In the genomic region with DNA sequence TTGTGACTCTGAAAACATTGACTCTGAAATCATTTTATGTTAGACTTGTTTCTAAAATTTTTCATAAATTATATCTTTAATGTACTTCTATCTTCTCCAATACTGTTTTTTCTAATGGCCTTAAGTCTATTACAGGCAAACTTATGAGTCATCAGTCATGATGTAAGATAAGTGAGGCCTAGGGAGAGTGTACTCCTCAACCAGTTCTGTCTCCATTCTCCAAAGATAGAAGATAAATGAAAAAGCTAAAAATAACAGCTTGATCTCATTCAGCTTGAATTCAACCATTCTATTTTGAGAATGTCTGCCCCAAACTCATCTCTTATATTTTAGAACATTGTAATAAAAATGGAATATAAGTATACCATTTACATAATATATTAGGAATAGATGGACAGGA, we compare ENCODE assay signal across 11 cellular contexts. TPM values are rescaled to one million over a fixed set of nuclear protein-coding genes. Genes with fewer than 3 reads are reported as not detected.
DNase-seq lines count a peak whose midpoint lies in the region; ATAC-seq and TF ChIP-seq lines count a peak whose summit lies in the region.
"Had no signal": no experiment of that assay in that cellular context is flagged by ENCODE, and none has a peak within 500 bp of the region (broad histone marks: within the 10 kb centered on the region; RNA-seq: fewer than 3 reads in every experiment).

No MANE protein-coding gene starts in this region.

- H3K27me3 ChIP-seq in GM23248 (replicated peaks; ENCODE audit: insufficient read depth) = 0 out of 2 replicates have a peak, but pooled peaks cover 3% of the 10 kb centered on the region
- H3K27me3 ChIP-seq in psoas muscle (ENCODE audit: insufficient read depth in 3 of 3, low read length in 2 of 3) = no peaks in the 10 kb centered on the region
- H3K27me3 ChIP-seq in body of pancreas = no peaks in the 10 kb centered on the region
- H3K27me3 ChIP-seq: uterus had no signal

- peaks cover 6% of the 10 kb centered on the region in 2 donors for H3K36me3 Mint-ChIP-seq in activated naive CD4-positive, alpha-beta T cell treated with anti-CD3 and anti-CD28 coated beads, Interleukin-2, amount 50 U/mL, for 72 hours

- H4K20me1 ChIP-seq in GM23248 (ENCODE audit: insufficient read depth) = no peaks in the 10 kb centered on the region

- in situ Hi-C loops in GM23248 (cut with MboI) = no loop called here
- in situ Hi-C loops in G401 (cut with HindIII; ENCODE audit: low sequenced_read_pairs) = no loop called here

- intact Hi-C loops in psoas muscle (cut with DNase I) (no loop called here), body of pancreas (cut with DNase I) (no loop called here)

- DNase-seq in GM23248 (peak; percentile 78), RKO (ENCODE audit: low spot score) (peak; percentile 45), fibroblast of the aortic adventitia (ENCODE audit: low read depth) (peak; percentile 82), psoas muscle (no peak), body of pancreas (no peak), NCI-H2227 treated with DMSO at 0.1 percent for 48 hours (lab: John Stamatoyannopoulos, UW) (no peak), G401 (ENCODE audit: low spot score) (no peak)
- DNase-seq in activated naive CD4-positive, alpha-beta T cell treated with anti-CD3 and anti-CD28 coated beads, Interleukin-2, amount 50 U/mL, for 72 hours (ENCODE audit: low spot score in 2 of 2) = no peak
- DNase-seq: hypothalamus, NCI-H2029 treated with DMSO at 0.1 percent for 48 hours, uterus had no signal

- no peak overlapping the region for H3K27ac Mint-ChIP-seq in activated naive CD4-positive, alpha-beta T cell treated with anti-CD3 and anti-CD28 coated beads, Interleukin-2, amount 50 U/mL, for 72 hours

- H3K4me1 ChIP-seq in GM23248 (ENCODE audit: insufficient read depth) = peaks cover 10% of the 10 kb centered on the region; the same call in 1 of the 2 replicates
- peaks cover 17% of the 10 kb centered on the region for H3K4me1 ChIP-seq in psoas muscle
- no peaks in the 10 kb centered on the region for H3K4me1 ChIP-seq in body of pancreas
- H3K4me1 ChIP-seq: uterus had no signal

- H3F3A ChIP-seq in GM23248 (ENCODE audit: insufficient read depth) = no peaks in the 10 kb centered on the region

- TF ChIP-seq POLR2A in body of pancreas (IDR thresholded peaks at IDR 0.05) = no peak

- H3K4me2 ChIP-seq in GM23248 (ENCODE audit: unreplicated experiment) = no peak overlapping the region

- no peaks in the 10 kb centered on the region for H3K9me2 ChIP-seq in GM23248 (ENCODE audit: insufficient read depth)

- TF ChIP-seq CTCF in fibroblast of the aortic adventitia (IDR thresholded peaks at IDR 0.05; ENCODE audit: insufficient read depth, low read length) = no peak
- TF ChIP-seq CTCF in psoas muscle (IDR thresholded peaks at IDR 0.05) = no peak
- TF ChIP-seq CTCF in body of pancreas (IDR thresholded peaks at IDR 0.05) = no peak

- H3K4me3 ChIP-seq in GM23248 = no peak overlapping the region
- no peak overlapping the region for H3K4me3 ChIP-seq in fibroblast of the aortic adventitia (ENCODE audit: low read depth, low read length)
- no peak overlapping the region for H3K4me3 ChIP-seq in psoas muscle
- H3K4me3 ChIP-seq in body of pancreas = no peak overlapping the region
- H3K4me3 ChIP-seq: uterus had no signal

- H3K9me3 Mint-ChIP-seq in activated naive CD4-positive, alpha-beta T cell treated with anti-CD3 and anti-CD28 coated beads, Interleukin-2, amount 50 U/mL, for 72 hours = no peaks in the 10 kb centered on the region

- H3K27ac ChIP-seq in GM23248 (no peak overlapping the region), psoas muscle (peak overlapping the region; percentile 32), body of pancreas (no peak overlapping the region)
- H3K27ac ChIP-seq: uterus had no signal

- H3K36me3 ChIP-seq in GM23248 (ENCODE audit: low read depth) = no peaks in the 10 kb centered on the region
- no peaks in the 10 kb centered on the region for H3K36me3 ChIP-seq in psoas muscle (ENCODE audit: insufficient read depth in 1 of 2, low read depth in 1 of 2)
- no peaks in the 10 kb centered on the region for H3K36me3 ChIP-seq in body of pancreas (replicated peaks in 1 of 2; ENCODE audit: insufficient read depth in 1 of 2, low read depth in 2 of 2)
- H3K36me3 ChIP-seq: uterus had no signal

- no peaks in the 10 kb centered on the region for H3K79me2 ChIP-seq in GM23248 (ENCODE audit: insufficient read depth)

- no peak overlapping the region for H2AFZ ChIP-seq in GM23248

- H3K9ac ChIP-seq in GM23248 = no peak overlapping the region

- peak; percentile 91 to 99 (median 96) for ATAC-seq in psoas muscle
- ATAC-seq in body of pancreas = no peak
- ATAC-seq in activated naive CD4-positive, alpha-beta T cell treated with anti-CD3 and anti-CD28 coated beads, Interleukin-2, amount 50 U/mL, for 72 hours = no peak

- H3K9me3 ChIP-seq in GM23248 (ENCODE audit: low read depth) (no peaks in the 10 kb centered on the region), psoas muscle (no peaks in the 10 kb centered on the region), body of pancreas (no peaks in the 10 kb centered on the region)
- H3K9me3 ChIP-seq: uterus had no signal

RNA-seq across cellular contexts. Expression of a gene that starts 34.5 kb away (rescaled TPM):
- total RNA-seq in GM23248 (2014; rRNA removed; shearing (Covaris generic)) = 6.7 and 10.6 TPM in 2 replicates
- polyA plus RNA-seq in GM23248 (2016; fragmentation: Nextera tagmentation; extraction: Ambion mirVana) (9.2 and 10.3 TPM in 2 replicates), psoas muscle (10 to 100 TPM; 11.7 to 52.2 (median 32.2) TPM)
- total RNA-seq in fibroblast of the aortic adventitia (ENCODE audit: low replicate concordance) (3.6 and 5.0 TPM in 2 replicates), psoas muscle (10 to 100 TPM; 39.8 to 59.7 (median 47.2) TPM), body of pancreas (1 to 10 TPM; 6.2 to 6.6 TPM)
- 0.25 and 0.92 TPM in 2 replicates for total RNA-seq in G401 (2014; rRNA removed; shearing (Covaris generic))
- total RNA-seq in activated naive CD4-positive, alpha-beta T cell treated with anti-CD3 and anti-CD28 coated beads, Interleukin-2, amount 50 U/mL, for 72 hours = under 1 TPM in 1 of 2 donors, not detected in 1; 0.19 TPM

Comparison
In these comparisons a context has a peak if more than half of its experiments do, and no peak if none do; other contexts are left out.
1. DNase-seq: peak in GM23248 (single experiment), RKO (single experiment) and fibroblast of the aortic adventitia (single experiment); none in psoas muscle (0 of 2), body of pancreas (0 of 4), NCI-H2227 treated with DMSO at 0.1 percent for 48 hours (single experiment), G401 (single experiment) and activated naive CD4-positive, alpha-beta T cell treated with anti-CD3 and anti-CD28 coated beads, Interleukin-2, amount 50 U/mL, for 72 hours (0 of 2).
2. ATAC-seq: peak in psoas muscle (4 of 4); none in body of pancreas (single experiment) and activated naive CD4-positive, alpha-beta T cell treated with anti-CD3 and anti-CD28 coated beads, Interleukin-2, amount 50 U/mL, for 72 hours (0 of 2).